Comparison of ENCODE assay signal across 23 cellular contexts in genomic region chrX:6384391-6384790, GRCh38.
A peak's percentile ranks its signal among the peaks of the same experiment; 100 is the strongest.
DNase-seq lines count a peak whose midpoint lies in the region; ATAC-seq and TF ChIP-seq lines count a peak whose summit lies in the region.
"Had no signal": no experiment of that assay in that cellular context is flagged by ENCODE, and none has a peak within 500 bp of the region (broad histone marks: within the 10 kb centered on the region; RNA-seq: fewer than 3 reads in every experiment).

No MANE protein-coding gene starts in this region.

- H3K9me3 Mint-ChIP-seq in nephron progenitor cell = no peaks in the 10 kb centered on the region

- no peak for TF ChIP-seq CTCF in nephron progenitor cell (IDR thresholded peaks at IDR 0.05)

- peaks cover 7% of the 10 kb centered on the region for H3K27me3 Mint-ChIP-seq in nephron progenitor cell (ENCODE audit: low read depth, poor library complexity)
- H3K27me3 Mint-ChIP-seq: activated CD4-positive, alpha-beta memory T cell treated with anti-CD3 and anti-CD28 coated beads for 36 hours had no signal

- peaks cover 18% of the 10 kb centered on the region for H3K4me1 Mint-ChIP-seq in nephron progenitor cell

- ATAC-seq in stimulated activated naive CD8-positive, alpha-beta T cell treated with anti-CD3 and anti-CD28 coated beads, Interleukin-15, Interleukin-2, amounts not matched to agents 100 U/mL and 50 U/mL, for 24 hours = no peak
- ATAC-seq: body of pancreas had no signal

- no peak overlapping the region for H3K27ac Mint-ChIP-seq in nephron progenitor cell
- H3K27ac Mint-ChIP-seq: activated CD4-positive, alpha-beta memory T cell treated with anti-CD3 and anti-CD28 coated beads for 36 hours had no signal

- DNase-seq in NCI-H1092 treated with DMSO at 0.1 percent for 48 hours (lab: John Stamatoyannopoulos, UW) (peak; percentile 56), NCI-H1092 (lab: John Stamatoyannopoulos, UW) (no peak), foreskin melanocyte (peak; percentile 0), nephron progenitor cell (peak; percentile 12), KG1 (lab: John Stamatoyannopoulos, UW) (no peak), NCI-H2107 treated with DMSO at 0.1 percent for 48 hours (lab: John Stamatoyannopoulos, UW; ENCODE audit: unreplicated experiment) (no peak)
- DNase-seq in stimulated activated CD4-positive, alpha-beta T cell treated with anti-CD3 and anti-CD28 coated beads, Interleukin-4, amount 100 ng/mL, for 24 hours = no peak
- no peak for DNase-seq in stimulated activated naive CD8-positive, alpha-beta T cell treated with anti-CD3 and anti-CD28 coated beads, Interleukin-15, Interleukin-2, amounts not matched to agents 100 U/mL and 50 U/mL, for 24 hours
- DNase-seq: activated CD4-positive, alpha-beta memory T cell treated with anti-CD3 and anti-CD28 coated beads for 36 hours; activated CD4-positive, CD25-positive, alpha-beta regulatory T cell treated with anti-CD3 and anti-CD28 coated beads, Interleukin-2, amount 50 U/mL, for 72 hours; activated naive CD4-positive, alpha-beta T cell treated with Interleukin-2 at 50 U/mL for 16 hours; body of pancreas; Caco-2; cerebellar nuclear complex; dermis blood vessel endothelial cell; foreskin fibroblast; GM23248; NCI-H1105 treated with DMSO at 0.1 percent for 48 hours; right lobe of liver; stimulated activated CD4-positive, alpha-beta T cell treated with anti-CD3 and anti-CD28 coated beads, Interleukin-12 subunit alpha, Interleukin-12 subunit beta, amount 100 ng/mL, for 4 hours; stimulated activated CD4-positive, alpha-beta T cell treated with anti-CD3 and anti-CD28 coated beads, Interleukin-2, amount 100 ng/mL, for 48 hours; T-helper 2 cell; transverse colon had no signal

- H3K4me3 Mint-ChIP-seq in nephron progenitor cell = no peak overlapping the region
- H3K4me3 Mint-ChIP-seq: activated CD4-positive, alpha-beta memory T cell treated with anti-CD3 and anti-CD28 coated beads for 36 hours had no signal

- H3K36me3 Mint-ChIP-seq in nephron progenitor cell (ENCODE audit: low read depth) = no peaks in the 10 kb centered on the region
- H3K36me3 Mint-ChIP-seq: activated CD4-positive, alpha-beta memory T cell treated with anti-CD3 and anti-CD28 coated beads for 36 hours had no signal

Comparison
In these comparisons a context has a peak if more than half of its experiments do, and no peak if none do; other contexts are left out.
1. DNase-seq: peak in NCI-H1092 treated with DMSO at 0.1 percent for 48 hours (single experiment), foreskin melanocyte (single experiment) and nephron progenitor cell (single experiment); none in NCI-H1092 (single experiment), KG1 (single experiment), NCI-H2107 treated with DMSO at 0.1 percent for 48 hours (single experiment), stimulated activated CD4-positive, alpha-beta T cell treated with anti-CD3 and anti-CD28 coated beads, Interleukin-4, amount 100 ng/mL, for 24 hours (single experiment) and stimulated activated naive CD8-positive, alpha-beta T cell treated with anti-CD3 and anti-CD28 coated beads, Interleukin-15, Interleukin-2, amounts not matched to agents 100 U/mL and 50 U/mL, for 24 hours (single experiment).